In genomic region chr4:56467284-56468096, GRCh38 we compare ENCODE assay signal across 8 cellular contexts. TPM values are rescaled to one million over a fixed set of nuclear protein-coding genes. Genes with fewer than 3 reads are reported as not detected.
A peak's percentile ranks its signal among the peaks of the same experiment; 100 is the strongest.
DNase-seq lines count a peak whose midpoint lies in the region; ATAC-seq, FAIRE-seq and TF ChIP-seq lines count a peak whose summit lies in the region.

A gene with protein sequence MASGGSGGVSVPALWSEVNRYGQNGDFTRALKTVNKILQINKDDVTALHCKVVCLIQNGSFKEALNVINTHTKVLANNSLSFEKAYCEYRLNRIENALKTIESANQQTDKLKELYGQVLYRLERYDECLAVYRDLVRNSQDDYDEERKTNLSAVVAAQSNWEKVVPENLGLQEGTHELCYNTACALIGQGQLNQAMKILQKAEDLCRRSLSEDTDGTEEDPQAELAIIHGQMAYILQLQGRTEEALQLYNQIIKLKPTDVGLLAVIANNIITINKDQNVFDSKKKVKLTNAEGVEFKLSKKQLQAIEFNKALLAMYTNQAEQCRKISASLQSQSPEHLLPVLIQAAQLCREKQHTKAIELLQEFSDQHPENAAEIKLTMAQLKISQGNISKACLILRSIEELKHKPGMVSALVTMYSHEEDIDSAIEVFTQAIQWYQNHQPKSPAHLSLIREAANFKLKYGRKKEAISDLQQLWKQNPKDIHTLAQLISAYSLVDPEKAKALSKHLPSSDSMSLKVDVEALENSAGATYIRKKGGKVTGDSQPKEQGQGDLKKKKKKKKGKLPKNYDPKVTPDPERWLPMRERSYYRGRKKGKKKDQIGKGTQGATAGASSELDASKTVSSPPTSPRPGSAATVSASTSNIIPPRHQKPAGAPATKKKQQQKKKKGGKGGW (plus strand): TSS chr4:56467617. CDS start chr4:56467636, 19 bp downstream.

- DNase-seq in D721Med (ENCODE audit: insufficient read length, low spot score) (peak; percentile 79), HuH-7 (ENCODE audit: low spot score) (peak; percentile 76), OCI-M1 (lab: John Stamatoyannopoulos, UW) (peak; percentile 96), activated T-cell treated with anti-CD3 and anti-CD28 coated beads for 4 hours (peak; percentile 83), epithelial cell of esophagus (ENCODE audit: low read depth) (peak; percentile 96), mucosa of descending colon (peak; percentile 90 to 93 (median 93))
- peak; percentile 79 for DNase-seq in stimulated activated CD8-positive, alpha-beta memory T cell treated with anti-CD3 and anti-CD28 coated beads, Interleukin-4, amount 100 ng/mL, for 24 hours (ENCODE audit: low read depth)

- peak within 1 kb of the TSS; percentile 90 for H3K4me3 ChIP-seq in epithelial cell of esophagus (ENCODE audit: low read length)
- peak within 1 kb of the TSS; percentile 99 for H3K4me3 ChIP-seq in mucosa of descending colon

- H3K36me3 ChIP-seq in mucosa of descending colon (ENCODE audit: low read depth), result peaks cover 3% of the 10 kb centered on the region

- FAIRE-seq in D721Med (lab: Jason Lieb, UNC), result no peak

- TF ChIP-seq CTCF in D721Med (IDR thresholded peaks at IDR 0.05; ENCODE audit: insufficient read depth, missing control alignments), result no peak
- no peak for TF ChIP-seq CTCF in epithelial cell of esophagus (IDR thresholded peaks at IDR 0.05; ENCODE audit: insufficient read depth, low read depth, low read length, missing control alignments)
- TF ChIP-seq CTCF in mucosa of descending colon (IDR thresholded peaks at IDR 0.05), result no peak

- ATAC-seq in GM21515 (IDR thresholded peaks at IDR 0.05; ENCODE audit: unreplicated experiment), result peak; percentile 91
- peak; percentile 98 for ATAC-seq in mucosa of descending colon

- peaks cover 18% of the 10 kb centered on the region for H3K4me1 ChIP-seq in mucosa of descending colon (ENCODE audit: low read depth)

- intact Hi-C loops in mucosa of descending colon (cut with DNase I, micrococcal nuclease), result no loop called here

- H3K9me3 ChIP-seq in mucosa of descending colon, result no peaks in the 10 kb centered on the region

RNA-seq across cellular contexts. Expression of the gene that starts here (rescaled TPM):
- 10 to 100 TPM; 54.8 to 68.8 (median 63.9) TPM for total RNA-seq in mucosa of descending colon

Comparison
In these comparisons a context has a peak if more than half of its experiments do, and no peak if none do; other contexts are left out.
1. Peak in every context shown above with its lines: DNase-seq, ATAC-seq and H3K4me3 ChIP-seq.